In the genomic region with DNA sequence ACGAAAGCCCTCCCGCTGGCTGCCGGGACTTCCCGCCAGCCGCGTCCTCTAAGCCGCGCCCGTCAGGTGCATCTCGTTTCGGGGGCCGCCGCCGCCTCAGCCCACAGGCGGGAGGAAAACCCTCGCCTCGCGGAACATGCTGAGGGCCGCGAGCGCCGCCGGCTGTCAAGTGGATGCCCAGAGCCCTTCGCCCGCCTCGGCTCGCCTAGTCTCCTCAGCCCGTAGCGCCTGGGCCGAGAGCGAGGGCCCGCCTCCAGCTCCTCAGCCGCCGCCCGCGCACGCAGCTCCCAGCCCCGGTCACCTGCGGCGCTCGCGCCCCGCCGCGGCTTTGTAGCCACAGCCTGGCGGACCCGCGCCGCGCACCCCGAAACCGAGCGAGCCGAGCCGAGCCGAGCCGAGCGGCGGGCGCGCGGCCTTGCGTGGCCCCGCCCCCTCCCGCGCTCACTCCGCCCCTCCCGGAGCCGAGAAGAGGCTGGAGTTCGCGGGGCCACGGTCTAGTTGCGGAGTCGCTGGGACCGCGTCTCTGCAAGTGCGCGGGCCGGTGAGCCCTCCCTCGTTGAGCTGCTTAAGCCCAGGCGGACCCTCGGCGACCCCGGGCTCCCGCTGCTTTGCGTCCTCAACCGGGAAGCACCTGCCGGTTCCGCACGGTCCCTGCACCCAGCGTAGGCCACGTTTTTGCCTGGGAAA, we compare ENCODE assay signal across 8 cellular contexts. TPM values are rescaled to one million over a fixed set of nuclear protein-coding genes. Genes with fewer than 3 reads are reported as not detected.
DNase-seq lines count a peak whose midpoint lies in the region; ATAC-seq, FAIRE-seq and TF ChIP-seq lines count a peak whose summit lies in the region.

A gene (minus strand): TSS at position 382 of the 687 bp plus-strand sequence. CDS start 450 bp downstream, outside the sequence.

- ATAC-seq in HG02798 (IDR thresholded peaks at IDR 0.05; ENCODE audit: poor library complexity, unreplicated experiment), result peak; percentile 92
- ATAC-seq in aorta (ENCODE audit: low FRiP score), result peak; percentile 94

- H3K4me3 ChIP-seq in astrocyte (ENCODE audit: insufficient read depth, low read depth, low read length) (peak within 1 kb of the TSS; percentile 64), hepatocyte (peak within 1 kb of the TSS; percentile 95), aorta (ENCODE audit: low read length in 2 of 2) (peak within 1 kb of the TSS; percentile 46 to 62)

- peak within 1 kb of the TSS; percentile 82 for H3K4me3 Mint-ChIP-seq in astrocyte (ENCODE audit: unreplicated experiment)

- H3K36me3 Mint-ChIP-seq in astrocyte (ENCODE audit: low read depth, unreplicated experiment), result no peaks in the 10 kb centered on the region

- H3K9ac ChIP-seq in astrocyte (ENCODE audit: low read length), result peak within 1 kb of the TSS; percentile 59

- H3K27me3 ChIP-seq in astrocyte (ENCODE audit: insufficient read depth, low read length) (peaks cover 23% of the 10 kb centered on the region), hepatocyte (peaks cover 24% of the 10 kb centered on the region), aorta (ENCODE audit: control insufficient read depth in 1 of 2, insufficient read depth in 2 of 2, low read length in 1 of 2) (no peaks in the 10 kb centered on the region)

- H3K4me1 ChIP-seq in astrocyte (ENCODE audit: insufficient read depth, low read length) (peaks cover 5% of the 10 kb centered on the region), hepatocyte (ENCODE audit: insufficient read depth) (peaks cover 4% of the 10 kb centered on the region), aorta (ENCODE audit: control insufficient read depth in 1 of 2, insufficient read depth in 2 of 2, low read length in 2 of 2) (no peaks in the 10 kb centered on the region)

- no peaks in the 10 kb centered on the region for H3K9me3 Mint-ChIP-seq in astrocyte (ENCODE audit: unreplicated experiment)

- H3K27ac Mint-ChIP-seq in astrocyte (ENCODE audit: unreplicated experiment), result no peak within 1 kb of the TSS

- H3K9me3 ChIP-seq in astrocyte (ENCODE audit: insufficient read depth, low read depth, low read length), result no peaks in the 10 kb centered on the region
- no peaks in the 10 kb centered on the region for H3K9me3 ChIP-seq in hepatocyte (ENCODE audit: low read depth)
- H3K9me3 ChIP-seq in aorta (ENCODE audit: control insufficient read depth, low read length), result no peaks in the 10 kb centered on the region

- WGBS in hepatocyte (ENCODE audit: low lambda C conversion rate, missing lambda C conversion rate), result under 1% methylated on average over 58 of the region's 92 CpGs
- WGBS in aorta, 2 donors, result 0% methylated on average over 31 to 92 of the region's 92 CpGs

- H3K79me2 ChIP-seq in astrocyte (ENCODE audit: insufficient read depth, low read length), result no peaks in the 10 kb centered on the region
- no peaks in the 10 kb centered on the region for H3K79me2 ChIP-seq in hepatocyte

- no peak for TF ChIP-seq POLR2A in GM12891 (IDR thresholded peaks at IDR 0.05; ENCODE audit: low read depth, low read length)

- peak within 1 kb of the TSS; percentile 88 for H3K4me2 ChIP-seq in astrocyte (ENCODE audit: low read length)
- peak within 1 kb of the TSS; percentile 89 for H3K4me2 ChIP-seq in hepatocyte

- H3K27ac ChIP-seq in astrocyte (ENCODE audit: low read depth, low read length), result no peak within 1 kb of the TSS
- peak within 1 kb of the TSS; percentile 43 for H3K27ac ChIP-seq in hepatocyte
- H3K27ac ChIP-seq in aorta (ENCODE audit: low read depth in 1 of 2, low read length in 2 of 2), result peak within 1 kb of the TSS in 1 of 2 donors; percentile 14

- peak; percentile 81 for FAIRE-seq in GM12891 (lab: Jason Lieb, UNC)
- FAIRE-seq in astrocyte (lab: Jason Lieb, UNC), result no peak

- H3K4me1 Mint-ChIP-seq in astrocyte (ENCODE audit: low read depth, unreplicated experiment), result no peaks in the 10 kb centered on the region

- H3K36me3 ChIP-seq in astrocyte (ENCODE audit: insufficient read depth, low read length), result no peaks in the 10 kb centered on the region
- no peaks in the 10 kb centered on the region for H3K36me3 ChIP-seq in hepatocyte (replicated peaks; ENCODE audit: insufficient read depth, low read depth)
- H3K36me3 ChIP-seq in aorta (ENCODE audit: control insufficient read depth in 1 of 2, insufficient read depth in 2 of 2, low read length in 1 of 2), result no peaks in the 10 kb centered on the region

- DNase-seq in GM12891 (ENCODE audit: insufficient read length, low spot score), result peak; percentile 67
- DNase-seq in NCI-H128 (lab: John Stamatoyannopoulos, UW; ENCODE audit: unreplicated experiment), result peak; percentile 84
- DNase-seq in T-helper 2 cell, result peak; percentile 60 to 83 (median 75)
- peak; percentile 31 for DNase-seq in astrocyte (ENCODE audit: low read depth)
- DNase-seq in hepatocyte (ENCODE audit: low spot score), result peak; percentile 94
- DNase-seq in retina, result peak; percentile 88
- DNase-seq in aorta, result peak; percentile 83 to 94

- H2AFZ ChIP-seq in astrocyte (ENCODE audit: low read depth, low read length) (peak within 1 kb of the TSS; percentile 98), hepatocyte (peak within 1 kb of the TSS; percentile 80)

- intact Hi-C loops in aorta (cut with DNase I), result no loop called here

- H4K20me1 ChIP-seq in astrocyte (ENCODE audit: insufficient read depth, low read length) (no peaks in the 10 kb centered on the region), hepatocyte (ENCODE audit: insufficient read depth, poor library complexity, severe bottlenecking) (no peaks in the 10 kb centered on the region)

- H3K9me2 ChIP-seq in hepatocyte (replicated peaks; ENCODE audit: insufficient read depth), result no peaks in the 10 kb centered on the region

- TF ChIP-seq CTCF in astrocyte (IDR thresholded peaks at IDR 0.05; ENCODE audit: insufficient read depth, low read depth, low read length) (no peak), hepatocyte (IDR thresholded peaks at IDR 0.05; ENCODE audit: poor library complexity) (peak; percentile 23)

- H3K27me3 Mint-ChIP-seq in astrocyte (ENCODE audit: low read depth, unreplicated experiment), result peaks cover 38% of the 10 kb centered on the region

TF ChIP-seq in GM12891, 5 proteins besides CTCF, POLR2A, EP300 and RAD21:
- no peak for TF ChIP-seq PAX5 (IDR thresholded peaks at IDR 0.05; ENCODE audit: insufficient read depth, low read length, severe bottlenecking)
- no peak for TF ChIP-seq POLR2AphosphoS5 (IDR thresholded peaks at IDR 0.05; ENCODE audit: low read depth, low read length)
- TF ChIP-seq TAF1 (IDR thresholded peaks at IDR 0.05; ENCODE audit: low read depth, low read length), result no peak
- TF ChIP-seq POU2F2 (IDR thresholded peaks at IDR 0.05; ENCODE audit: low read depth, low read length), result no peak
- no peak for TF ChIP-seq SPI1 (IDR thresholded peaks at IDR 0.05; ENCODE audit: low read depth, low read length)
TF ChIP-seq in GM12891: peak in this region for 0.

RNA-seq across cellular contexts. Expression of the gene that starts here (rescaled TPM):
- polyA plus RNA-seq in GM12891 (2012; ENCODE audit: low read depth, missing spikeins), result 0.03 TPM
- total RNA-seq in astrocyte (0.05 and 0.07 TPM in 2 replicates), hepatocyte (1.1 and 1.4 TPM in 2 replicates), aorta (1 to 10 TPM in 1 of 2 donors, under 1 TPM in 1; 0.39 to 1.6 TPM)
- polyA plus RNA-seq in hepatocyte (0.15 TPM in 1 of 2 replicates, not detected in the other), aorta (under 1 TPM; 0.18 to 0.63 TPM)

Comparison
In these comparisons a context has a peak if more than half of its experiments do, and no peak if none do; other contexts are left out.
1. Peak in DNase-seq, H3K4me3 ChIP-seq, H3K9ac ChIP-seq and H3K4me2 ChIP-seq in astrocyte; RNA of the gene not detected or under 1 TPM.
2. DNase-seq: peak in every context shown above with its lines; median percentile 94 in hepatocyte; 88 in aorta; 88 in retina; 84 in NCI-H128; 75 in T-helper 2 cell; 67 in GM12891; 31 in astrocyte.